Comparison of ENCODE assay signal across 8 cellular contexts in genomic region chrX:73214366-73215094, GRCh38. TPM values are rescaled to one million over a fixed set of nuclear protein-coding genes. Genes with fewer than 3 reads are reported as not detected.
DNase-seq lines count a peak whose midpoint lies in the region; ATAC-seq, FAIRE-seq and TF ChIP-seq lines count a peak whose summit lies in the region.

Gene NAP1L2, minus strand, starts transcription at chrX:73214851. Its CDS starts 359 bp downstream, at chrX:73214492.

- peak; percentile 39 for DNase-seq in T-helper 2 cell treated with Interferon-gamma antibody and Interleukin-4, amounts not matched to agents 5 μg/mL and 100 μg/mL, for 36 hours (ENCODE audit: low spot score)
- DNase-seq in central memory CD4-positive, alpha-beta T cell = peak; percentile 59
- DNase-seq in islet precursor cell (peak; percentile 68), spleen (peak; percentile 77), H54 (ENCODE audit: insufficient read length, low spot score) (no peak), NOMO-1 (lab: John Stamatoyannopoulos, UW; ENCODE audit: unreplicated experiment in 2 of 2) (no peak)

- H3K4me3 Mint-ChIP-seq in T-helper 2 cell treated with Interferon-gamma antibody and Interleukin-4, amounts not matched to agents 5 μg/mL and 100 μg/mL, for 36 hours = peak within 1 kb of the TSS; percentile 93

- no peak for TF ChIP-seq POLR2A in spleen (IDR thresholded peaks at IDR 0.05)
- TF ChIP-seq POLR2A in H54 (IDR thresholded peaks at IDR 0.05; ENCODE audit: low read depth, low read length) = no peak

- peaks cover 0 to 5% (median 0%) of the 10 kb centered on the region in 8 donors for H3K9me3 ChIP-seq in spleen

- peak within 1 kb of the TSS; percentile 77 for H3K27ac Mint-ChIP-seq in T-helper 2 cell treated with Interferon-gamma antibody and Interleukin-4, amounts not matched to agents 5 μg/mL and 100 μg/mL, for 36 hours

- peak within 1 kb of the TSS; percentile 22 to 76 (median 66) for H3K27ac ChIP-seq in spleen

- intact Hi-C loops in spleen (cut with DNase I; ENCODE audit: low total_unique reads) = no loop called here

- H3K9me3 Mint-ChIP-seq in T-helper 2 cell treated with Interferon-gamma antibody and Interleukin-4, amounts not matched to agents 5 μg/mL and 100 μg/mL, for 36 hours = no peaks in the 10 kb centered on the region

- ATAC-seq in GM18508 (IDR thresholded peaks at IDR 0.05; ENCODE audit: insufficient read depth, unreplicated experiment) (peak; percentile 71), HG03045 (IDR thresholded peaks at IDR 0.05; ENCODE audit: unreplicated experiment) (peak; percentile 89)

- peak within 1 kb of the TSS; percentile 24 to 69 (median 38) for H3K4me3 ChIP-seq in spleen

- no peaks in the 10 kb centered on the region for H3K36me3 ChIP-seq in spleen

- FAIRE-seq in H54 (lab: Jason Lieb, UNC) = no peak

- no peak for TF ChIP-seq CTCF in spleen (IDR thresholded peaks at IDR 0.05 in 8 of 11, conservative IDR thresholded peaks at IDR 0.05 in 3 of 11)

- H3K4me1 Mint-ChIP-seq in T-helper 2 cell treated with Interferon-gamma antibody and Interleukin-4, amounts not matched to agents 5 μg/mL and 100 μg/mL, for 36 hours (ENCODE audit: low read depth) = peaks cover 10% of the 10 kb centered on the region

- peaks cover 0 to 18% (median 0%) of the 10 kb centered on the region in 7 donors for H3K27me3 ChIP-seq in spleen (replicated peaks in 1 of 7)

- no peaks in the 10 kb centered on the region for H3K36me3 Mint-ChIP-seq in T-helper 2 cell treated with Interferon-gamma antibody and Interleukin-4, amounts not matched to agents 5 μg/mL and 100 μg/mL, for 36 hours (ENCODE audit: low read depth)

- no peaks in the 10 kb centered on the region for H3K4me1 ChIP-seq in spleen

- H3K27me3 Mint-ChIP-seq in T-helper 2 cell treated with Interferon-gamma antibody and Interleukin-4, amounts not matched to agents 5 μg/mL and 100 μg/mL, for 36 hours (ENCODE audit: low read depth) = peaks cover 2% of the 10 kb centered on the region

- WGBS in spleen, 5 donors = 2 to 43% (median 3%) methylated on average over 30 to 34 of the region's 34 CpGs

RNA-seq across cellular contexts. Expression of gene NAP1L2, which starts in this region (rescaled TPM):
- 1 to 10 TPM; 2.9 to 6.0 (median 3.9) TPM for total RNA-seq in spleen
- 1 to 10 TPM; 1.3 to 2.6 (median 2.5) TPM for polyA plus RNA-seq in spleen

Comparison
In these comparisons a context has a peak if more than half of its experiments do, and no peak if none do; other contexts are left out.
1. DNase-seq: peak in T-helper 2 cell treated with Interferon-gamma antibody and Interleukin-4, amounts not matched to agents 5 μg/mL and 100 μg/mL, for 36 hours (single experiment), central memory CD4-positive, alpha-beta T cell (single experiment), islet precursor cell (single experiment) and spleen (single experiment); none in H54 (single experiment) and NOMO-1 (0 of 2).